1 cellular context compared by ENCODE assay signal in the genomic region with DNA sequence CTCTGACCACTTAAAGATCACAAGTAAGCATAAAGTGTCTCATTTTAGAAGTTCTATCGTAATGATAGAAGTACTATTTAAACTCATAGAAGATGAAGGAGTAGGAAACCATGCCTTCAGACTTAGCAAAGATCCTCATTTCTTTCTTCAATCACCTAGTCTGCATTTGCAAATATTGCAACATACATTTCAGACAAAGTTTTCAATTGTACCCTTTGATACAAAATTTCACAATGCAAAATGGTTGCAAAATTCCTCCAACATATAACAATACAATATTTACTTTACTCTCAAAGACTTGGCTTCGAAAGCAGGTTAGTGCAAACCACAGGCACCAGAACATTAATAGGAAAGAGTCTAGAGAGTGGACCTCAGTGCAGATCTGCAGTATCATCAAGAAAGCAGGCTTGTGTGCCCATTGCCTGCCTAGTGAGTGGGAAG.
TF ChIP-seq lines count a peak whose summit lies in the region.

No MANE protein-coding gene starts in this region.

TF ChIP-seq in liver, 16 proteins besides CTCF, POLR2A, EP300 and RAD21:
- TF ChIP-seq ZBTB33 (IDR thresholded peaks at IDR 0.05) (peak; percentile 55), TAF1 (conservative IDR thresholded peaks at IDR 0.05) (no peak), NR2F2 (IDR thresholded peaks at IDR 0.05) (no peak), SP1 (IDR thresholded peaks at IDR 0.05) (peak; percentile 31), FOXA2 (IDR thresholded peaks at IDR 0.05) (peak; percentile 85), JUND (IDR thresholded peaks at IDR 0.05) (peak in 1 of 2 donors; percentile 49), FOXA1 (IDR thresholded peaks at IDR 0.05) (peak; percentile 60), RXRA (IDR thresholded peaks at IDR 0.05) (peak; percentile 11 to 70), EGR1 (IDR thresholded peaks at IDR 0.05; ENCODE audit: low read depth in 2 of 2) (no peak), REST (IDR thresholded peaks at IDR 0.05) (no peak), GABPA (IDR thresholded peaks at IDR 0.05 in 1 of 2, conservative IDR thresholded peaks at IDR 0.05 in 1 of 2) (no peak), HNF4A (conservative IDR thresholded peaks at IDR 0.05) (peak; percentile 73 to 74), YY1 (IDR thresholded peaks at IDR 0.05) (peak; percentile 93), HNF4G (IDR thresholded peaks at IDR 0.05) (peak; percentile 7)
- TF ChIP-seq, protein P1, sequence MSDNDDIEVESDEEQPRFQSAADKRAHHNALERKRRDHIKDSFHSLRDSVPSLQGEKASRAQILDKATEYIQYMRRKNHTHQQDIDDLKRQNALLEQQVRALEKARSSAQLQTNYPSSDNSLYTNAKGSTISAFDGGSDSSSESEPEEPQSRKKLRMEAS (IDR thresholded peaks at IDR 0.05) = peak; percentile 3
- TF ChIP-seq, protein P2, sequence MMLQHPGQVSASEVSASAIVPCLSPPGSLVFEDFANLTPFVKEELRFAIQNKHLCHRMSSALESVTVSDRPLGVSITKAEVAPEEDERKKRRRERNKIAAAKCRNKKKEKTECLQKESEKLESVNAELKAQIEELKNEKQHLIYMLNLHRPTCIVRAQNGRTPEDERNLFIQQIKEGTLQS (IDR thresholded peaks at IDR 0.05) = no peak
